21 cellular contexts compared by ENCODE assay signal in the genomic region with DNA sequence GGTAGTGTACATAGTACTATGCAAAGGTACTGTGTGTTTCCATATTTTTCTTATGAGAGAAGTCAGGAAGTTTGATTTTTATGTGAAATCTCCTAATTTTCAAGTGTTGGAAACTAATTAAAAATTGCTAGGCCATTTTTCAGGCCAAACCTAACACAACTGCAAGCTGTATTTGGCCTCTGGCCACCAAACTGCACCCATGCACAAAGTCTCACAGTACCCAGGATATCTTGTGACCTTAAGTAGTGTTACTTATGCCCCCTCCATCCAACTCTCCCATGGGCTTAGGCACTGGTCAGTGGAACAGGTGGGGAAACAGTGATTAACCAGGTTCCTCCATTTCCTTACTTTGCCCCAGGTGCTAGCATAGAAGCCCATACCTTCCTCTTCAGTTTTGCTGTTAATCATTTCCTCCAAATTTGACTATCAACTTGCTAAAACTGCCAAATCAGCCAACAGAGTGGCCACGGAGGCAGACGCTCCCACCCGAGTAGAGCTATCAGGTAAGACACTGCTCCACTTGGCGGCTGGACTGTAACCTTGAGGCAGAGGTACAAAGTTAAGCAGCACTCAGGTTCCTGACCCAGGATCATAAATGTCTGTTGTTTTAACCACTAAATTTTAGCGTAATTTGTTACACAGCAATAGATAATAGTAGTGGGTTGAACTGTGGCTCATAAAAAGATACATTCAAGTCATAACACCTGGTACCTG. TPM values are rescaled to one million over a fixed set of nuclear protein-coding genes. Genes with fewer than 3 reads are reported as not detected.
DNase-seq lines count a peak whose midpoint lies in the region; ATAC-seq, FAIRE-seq and TF ChIP-seq lines count a peak whose summit lies in the region.
"Had no signal": no experiment of that assay in that cellular context is flagged by ENCODE, and none has a peak within 500 bp of the region (broad histone marks: within the 10 kb centered on the region; RNA-seq: fewer than 3 reads in every experiment).

No MANE protein-coding gene starts in this region.

- H3K27ac ChIP-seq in right cardiac atrium (ENCODE audit: low read length) (no peak overlapping the region), right lobe of liver (no peak overlapping the region), small intestine (ENCODE audit: low read depth in 1 of 2, low read length in 1 of 2) (peak overlapping the region in 1 of 2 donors; percentile 25), substantia nigra (ENCODE audit: low read depth, low read length, poor library complexity, severe bottlenecking) (no peak overlapping the region)

- H3K4me1 Mint-ChIP-seq in activated T-helper 1 cell treated with anti-CD3 and anti-CD28 coated beads, Interleukin-12 subunit alpha, Interleukin-12 subunit beta, Interleukin-2, Interleukin-4 antibody, amounts not matched to agents 30 ng/mL and 10 ng/mL and 1 ng/mL, durations not matched to agents 14 hours and 24 hours and 36 hours (ENCODE audit: low read depth): peaks cover 5% of the 10 kb centered on the region

- no peak for ATAC-seq in right cardiac atrium
- ATAC-seq in right lobe of liver: peak; percentile 64 to 78 (median 66)

- H3K4me1 ChIP-seq in right cardiac atrium (ENCODE audit: control insufficient read depth, insufficient read depth, low read length): no peaks in the 10 kb centered on the region
- H3K4me1 ChIP-seq in right lobe of liver: peaks cover 0 to 9% (median 2%) of the 10 kb centered on the region in 4 donors
- no peaks in the 10 kb centered on the region for H3K4me1 ChIP-seq in small intestine (ENCODE audit: control insufficient read depth in 2 of 2, insufficient read depth in 1 of 2, low read depth in 1 of 2, low read length in 1 of 2)
- H3K4me1 ChIP-seq: BE2C had no signal

- FAIRE-seq in small intestine (lab: Jason Lieb, UNC): no peak
- FAIRE-seq: A204.1, D721Med, G401.6, GM12891, GM19239, H1, HTR-8/SVneo had no signal

- intact Hi-C loops in cardiac septum (cut with DNase I) (no loop called here), right cardiac atrium (cut with DNase I) (loop anchor here in 2 of 4 donors (2.0 to 10.0 kb wide), 3 partner anchors 234 to 377 kb away; no protein-coding TSS in a partner anchor), right lobe of liver (cut with DNase I) (no loop called here)
- intact Hi-C loops in activated T-helper 1 cell treated with anti-CD3 and anti-CD28 coated beads, Interleukin-12 subunit alpha, Interleukin-12 subunit beta, Interleukin-2, Interleukin-4 antibody, amounts not matched to agents 30 ng/mL and 10 ng/mL and 1 ng/mL, durations not matched to agents 14 hours and 24 hours and 36 hours (cut with micrococcal nuclease): no loop called here

- TF ChIP-seq POLR2A in right lobe of liver (IDR thresholded peaks at IDR 0.05): no peak

- 89% methylated on average over 5 of the region's 5 CpGs for WGBS in right cardiac atrium
- WGBS in right lobe of liver (ENCODE audit: insufficient coverage, low coverage, low lambda C conversion rate, missing lambda C conversion rate): 8% methylated on average over 5 of the region's 5 CpGs
- WGBS in small intestine, 3 donors: 7 to 61% (median 31%) methylated on average over 5 of the region's 5 CpGs

- H3K9me3 ChIP-seq in right cardiac atrium (ENCODE audit: control insufficient read depth, low read length) (no peaks in the 10 kb centered on the region), right lobe of liver (no peaks in the 10 kb centered on the region), small intestine (ENCODE audit: control insufficient read depth, low read depth) (no peaks in the 10 kb centered on the region)
- H3K9me3 ChIP-seq: BE2C had no signal

- DNase-seq in cardiac septum (ENCODE audit: low spot score) (peak; percentile 24), right cardiac atrium (no peak), right lobe of liver (no peak), small intestine (peak; percentile 43), substantia nigra (lab: John Stamatoyannopoulos, UW) (no peak), D341Med (ENCODE audit: low spot score) (no peak)
- no peak for DNase-seq in activated T-helper 1 cell treated with anti-CD3 and anti-CD28 coated beads, Interleukin-12 subunit alpha, Interleukin-12 subunit beta, Interleukin-2, Interleukin-4 antibody, amounts not matched to agents 30 ng/mL and 10 ng/mL and 1 ng/mL, durations not matched to agents 14 hours and 24 hours and 36 hours (ENCODE audit: low spot score)
- DNase-seq: ACHN; BE2C; C1 segment of cervical spinal cord; CD4-positive, CD25-positive, alpha-beta regulatory T cell; CD8-positive, alpha-beta memory T cell; COR-L47; H9 had no signal

- H3K4me3 Mint-ChIP-seq in activated T-helper 1 cell treated with anti-CD3 and anti-CD28 coated beads, Interleukin-12 subunit alpha, Interleukin-12 subunit beta, Interleukin-2, Interleukin-4 antibody, amounts not matched to agents 30 ng/mL and 10 ng/mL and 1 ng/mL, durations not matched to agents 14 hours and 24 hours and 36 hours: no peak overlapping the region
- H3K4me3 Mint-ChIP-seq: CD4-positive, CD25-positive, alpha-beta regulatory T cell; CD8-positive, alpha-beta memory T cell; H9 had no signal

- no peaks in the 10 kb centered on the region for H3K9me3 Mint-ChIP-seq in activated T-helper 1 cell treated with anti-CD3 and anti-CD28 coated beads, Interleukin-12 subunit alpha, Interleukin-12 subunit beta, Interleukin-2, Interleukin-4 antibody, amounts not matched to agents 30 ng/mL and 10 ng/mL and 1 ng/mL, durations not matched to agents 14 hours and 24 hours and 36 hours
- H3K9me3 Mint-ChIP-seq: CD4-positive, CD25-positive, alpha-beta regulatory T cell; CD8-positive, alpha-beta memory T cell; H9 had no signal

- H3K27me3 ChIP-seq in right cardiac atrium (ENCODE audit: control insufficient read depth, insufficient read depth) (no peaks in the 10 kb centered on the region), right lobe of liver (no peaks in the 10 kb centered on the region), small intestine (ENCODE audit: control insufficient read depth in 2 of 2, insufficient read depth in 2 of 2, low read length in 2 of 2) (no peaks in the 10 kb centered on the region)
- H3K27me3 ChIP-seq: BE2C had no signal

- TF ChIP-seq CTCF in right lobe of liver (IDR thresholded peaks at IDR 0.05): no peak

- H3K36me3 ChIP-seq in right lobe of liver (peaks cover 0 to 11% (median 2%) of the 10 kb centered on the region in 4 donors), small intestine (ENCODE audit: control insufficient read depth in 2 of 2, insufficient read depth in 2 of 2, low read length in 2 of 2) (peaks cover 6 to 14% of the 10 kb centered on the region in 2 donors)

- H3K4me3 ChIP-seq in right cardiac atrium (ENCODE audit: low read length) (no peak overlapping the region), right lobe of liver (no peak overlapping the region), small intestine (ENCODE audit: low read depth in 1 of 2, low read length in 2 of 2) (no peak overlapping the region)

- no peak overlapping the region for H3K27ac Mint-ChIP-seq in activated T-helper 1 cell treated with anti-CD3 and anti-CD28 coated beads, Interleukin-12 subunit alpha, Interleukin-12 subunit beta, Interleukin-2, Interleukin-4 antibody, amounts not matched to agents 30 ng/mL and 10 ng/mL and 1 ng/mL, durations not matched to agents 14 hours and 24 hours and 36 hours
- H3K27ac Mint-ChIP-seq: H9 had no signal

- H3K36me3 Mint-ChIP-seq in activated T-helper 1 cell treated with anti-CD3 and anti-CD28 coated beads, Interleukin-12 subunit alpha, Interleukin-12 subunit beta, Interleukin-2, Interleukin-4 antibody, amounts not matched to agents 30 ng/mL and 10 ng/mL and 1 ng/mL, durations not matched to agents 14 hours and 24 hours and 36 hours (ENCODE audit: low read depth): peaks cover 26% of the 10 kb centered on the region

- no peaks in the 10 kb centered on the region for H3K27me3 Mint-ChIP-seq in activated T-helper 1 cell treated with anti-CD3 and anti-CD28 coated beads, Interleukin-12 subunit alpha, Interleukin-12 subunit beta, Interleukin-2, Interleukin-4 antibody, amounts not matched to agents 30 ng/mL and 10 ng/mL and 1 ng/mL, durations not matched to agents 14 hours and 24 hours and 36 hours (ENCODE audit: insufficient read depth)
- H3K27me3 Mint-ChIP-seq: CD4-positive, CD25-positive, alpha-beta regulatory T cell; CD8-positive, alpha-beta memory T cell had no signal

RNA-seq across cellular contexts. Expression of a gene that starts 19.5 kb away (rescaled TPM):
- total RNA-seq in cardiac septum (3.0 TPM), right cardiac atrium (1 to 10 TPM; 4.0 to 6.5 (median 4.4) TPM), right lobe of liver (1 to 10 TPM; 1.1 to 2.8 (median 2.2) TPM)
- polyA plus RNA-seq in right cardiac atrium (0.75 TPM), small intestine (1 to 10 TPM in 2 of 3 donors, under 1 TPM in 1; 0.27 to 1.6 (median 1.1) TPM)
- 2.9 TPM in 2 replicates for total RNA-seq in activated T-helper 1 cell treated with anti-CD3 and anti-CD28 coated beads, Interleukin-12 subunit alpha, Interleukin-12 subunit beta, Interleukin-2, Interleukin-4 antibody, amounts not matched to agents 30 ng/mL and 10 ng/mL and 1 ng/mL, durations not matched to agents 14 hours and 24 hours and 36 hours

RNA-seq across cellular contexts. Expression of a gene that starts 39.3 kb away (rescaled TPM):
- total RNA-seq in cardiac septum (303 TPM), right cardiac atrium (100 to 1,000 TPM; 304 to 327 (median 310) TPM), right lobe of liver (100 to 1,000 TPM; 175 to 292 (median 237) TPM)
- polyA plus RNA-seq in right cardiac atrium (215 TPM), small intestine (100 to 1,000 TPM; 257 to 356 (median 269) TPM)
- 861 and 865 TPM in 2 replicates for total RNA-seq in activated T-helper 1 cell treated with anti-CD3 and anti-CD28 coated beads, Interleukin-12 subunit alpha, Interleukin-12 subunit beta, Interleukin-2, Interleukin-4 antibody, amounts not matched to agents 30 ng/mL and 10 ng/mL and 1 ng/mL, durations not matched to agents 14 hours and 24 hours and 36 hours

RNA-seq across cellular contexts. Expression of a gene that starts 39.9 kb away (rescaled TPM):
- total RNA-seq in cardiac septum: 3.9 TPM
- total RNA-seq in right cardiac atrium: 1 to 10 TPM; 2.3 to 5.6 (median 4.5) TPM
- polyA plus RNA-seq in right cardiac atrium: 2.0 TPM
- 1 to 10 TPM; 2.0 to 5.1 (median 4.3) TPM for total RNA-seq in right lobe of liver
- polyA plus RNA-seq in small intestine: 1 to 10 TPM; 3.2 to 6.4 (median 5.4) TPM
- 25.6 and 27.4 TPM in 2 replicates for total RNA-seq in activated T-helper 1 cell treated with anti-CD3 and anti-CD28 coated beads, Interleukin-12 subunit alpha, Interleukin-12 subunit beta, Interleukin-2, Interleukin-4 antibody, amounts not matched to agents 30 ng/mL and 10 ng/mL and 1 ng/mL, durations not matched to agents 14 hours and 24 hours and 36 hours

Comparison
In these comparisons a context has a peak if more than half of its experiments do, and no peak if none do; other contexts are left out.
1. DNase-seq: peak in cardiac septum (single experiment) and small intestine (single experiment); none in right cardiac atrium (0 of 3), right lobe of liver (0 of 3), activated T-helper 1 cell treated with anti-CD3 and anti-CD28 coated beads, Interleukin-12 subunit alpha, Interleukin-12 subunit beta, Interleukin-2, Interleukin-4 antibody, amounts not matched to agents 30 ng/mL and 10 ng/mL and 1 ng/mL, durations not matched to agents 14 hours and 24 hours and 36 hours (single experiment), substantia nigra (0 of 49) and D341Med (single experiment).
2. ATAC-seq: peak in right lobe of liver (4 of 4); none in right cardiac atrium (0 of 2).